24 cellular contexts compared by ENCODE assay signal in the genomic region with DNA sequence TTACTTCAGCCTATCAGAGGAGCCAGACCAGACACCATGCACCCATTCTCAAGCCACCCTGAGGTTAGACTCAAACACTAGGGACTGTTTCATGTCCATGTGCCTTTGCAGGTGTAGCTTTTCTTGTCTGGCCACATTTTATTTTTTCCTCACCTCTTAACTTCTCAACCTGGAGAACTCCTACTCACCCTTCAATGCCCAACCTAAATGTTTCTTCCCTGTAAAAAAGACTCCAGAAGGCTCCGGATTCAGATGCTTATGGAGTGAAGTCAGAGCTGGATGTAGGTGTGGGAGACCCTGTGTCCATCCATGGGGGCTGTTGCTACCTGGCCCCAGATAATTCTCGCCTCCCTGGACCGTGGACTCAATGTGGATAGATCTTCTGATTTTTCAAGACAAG.
"Had no signal": no experiment of that assay in that cellular context is flagged by ENCODE, and none has a peak within 500 bp of the region (broad histone marks: within the 10 kb centered on the region; RNA-seq: fewer than 3 reads in every experiment).

No MANE protein-coding gene starts in this region.

- ATAC-seq: effector memory CD8-positive, alpha-beta T cell; esophagus mucosa; foreskin keratinocyte; gastrocnemius medialis; gastroesophageal sphincter; heart left ventricle; heart right ventricle had no signal

- H3K4me2 ChIP-seq: hepatocyte had no signal

- H3K4me3 ChIP-seq: colonic mucosa, coronary artery, esophagus muscularis mucosa, esophagus squamous epithelium, gastrocnemius medialis, gastroesophageal sphincter, heart left ventricle, heart right ventricle, hepatocyte had no signal

- H2AFZ ChIP-seq: hepatocyte had no signal

- H3K36me3 ChIP-seq: colonic mucosa, esophagus muscularis mucosa, esophagus squamous epithelium, gastrocnemius medialis, gastroesophageal sphincter, heart left ventricle, heart right ventricle had no signal

- DNase-seq: colonic mucosa; cortex of kidney; dermis blood vessel endothelial cell; dorsolateral prefrontal cortex; effector CD4-positive, alpha-beta T cell; effector CD8-positive, alpha-beta T cell; effector memory CD4-positive, alpha-beta T cell; effector memory CD8-positive, alpha-beta T cell; endodermal cell; erythroblast; esophagus squamous epithelium; foreskin fibroblast; foreskin keratinocyte; foreskin melanocyte; gastrocnemius medialis; glutamatergic neuron; heart left ventricle; heart right ventricle had no signal

- H3K27ac ChIP-seq: colonic mucosa, coronary artery, epithelial cell of prostate, esophagus muscularis mucosa, esophagus squamous epithelium, foreskin keratinocyte, gastrocnemius medialis, gastroesophageal sphincter, heart left ventricle, heart right ventricle, hepatocyte had no signal

- H3K4me1 ChIP-seq: colonic mucosa, esophagus muscularis mucosa, esophagus squamous epithelium, foreskin keratinocyte, gastrocnemius medialis, gastroesophageal sphincter, heart left ventricle, heart right ventricle had no signal

- H3K27me3 ChIP-seq: colonic mucosa, foreskin keratinocyte had no signal

- H3K79me2 ChIP-seq: hepatocyte had no signal

- H3K9me3 ChIP-seq: colonic mucosa, esophagus muscularis mucosa, esophagus squamous epithelium, gastrocnemius medialis, gastroesophageal sphincter, heart left ventricle, heart right ventricle had no signal
